Comparison of ENCODE assay signal across 10 cellular contexts in the genomic region with DNA sequence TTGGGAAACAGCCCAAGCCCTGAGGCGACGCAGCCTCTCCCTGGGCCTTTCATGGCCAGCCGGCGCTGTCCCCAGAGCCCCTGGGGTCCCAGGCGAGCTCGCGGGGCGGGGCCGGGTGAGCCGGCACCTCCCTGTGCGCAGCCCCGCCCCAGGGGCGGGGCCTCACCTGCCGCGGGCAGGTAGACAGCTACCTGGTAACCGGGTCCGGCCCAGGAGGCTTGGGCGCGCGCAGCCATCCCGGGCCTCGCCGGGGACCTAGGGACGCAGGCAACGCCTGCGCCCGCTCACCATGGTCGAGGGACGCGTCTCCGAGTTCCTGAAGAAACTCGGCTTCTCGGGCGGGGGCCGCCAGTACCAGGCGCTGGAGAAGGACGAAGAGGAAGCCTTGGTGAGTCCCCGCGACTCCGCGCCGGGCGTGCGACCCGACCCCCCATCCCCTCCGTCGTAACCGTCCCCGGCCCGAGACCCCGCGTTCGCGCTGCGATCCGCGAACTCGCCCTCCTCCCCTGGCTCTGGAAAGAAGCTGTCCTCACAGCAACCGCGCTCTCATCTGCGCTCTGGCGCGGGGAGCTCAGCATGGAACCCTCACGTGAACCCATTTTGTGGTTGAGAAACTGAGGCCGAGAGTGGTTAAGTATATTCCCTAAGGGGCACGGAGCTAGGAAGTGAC. TPM values are rescaled to one million over a fixed set of nuclear protein-coding genes. Genes with fewer than 3 reads are reported as not detected.
A peak's percentile ranks its signal among the peaks of the same experiment; 100 is the strongest.
DNase-seq lines count a peak whose midpoint lies in the region; ATAC-seq and TF ChIP-seq lines count a peak whose summit lies in the region.
"Had no signal": no experiment of that assay in that cellular context is flagged by ENCODE, and none has a peak within 500 bp of the region (broad histone marks: within the 10 kb centered on the region; RNA-seq: fewer than 3 reads in every experiment).

Gene ATP2C2 (plus strand): TSS at position 212 of the 670 bp plus-strand sequence. CDS start 78 bp downstream, at position 290.

- H3K27ac Mint-ChIP-seq in activated T-cell treated with anti-CD3 and anti-CD28 coated beads, Interleukin-2, amount 50 U/mL, for 72 hours = no peak within 1 kb of the TSS
- H3K27ac Mint-ChIP-seq in WTC11 (no peak within 1 kb of the TSS), type B pancreatic cell (no peak within 1 kb of the TSS)
- H3K27ac Mint-ChIP-seq: activated T-helper 17 cell treated with anti-CD3 and anti-CD28 coated beads, Interleukin-2, amount 50 U/mL, for 72 hours had no signal

- no peaks in the 10 kb centered on the region for H3K9me3 Mint-ChIP-seq in activated T-cell treated with anti-CD3 and anti-CD28 coated beads, Interleukin-2, amount 50 U/mL, for 72 hours
- H3K9me3 Mint-ChIP-seq in WTC11 (no peaks in the 10 kb centered on the region), type B pancreatic cell (no peaks in the 10 kb centered on the region)
- H3K9me3 Mint-ChIP-seq: activated T-helper 17 cell treated with anti-CD3 and anti-CD28 coated beads, Interleukin-2, amount 50 U/mL, for 72 hours had no signal

- peaks cover 4% of the 10 kb centered on the region for H3K4me1 Mint-ChIP-seq in activated T-cell treated with anti-CD3 and anti-CD28 coated beads, Interleukin-2, amount 50 U/mL, for 72 hours (ENCODE audit: low read depth)
- H3K4me1 Mint-ChIP-seq in WTC11 = peaks cover 32% of the 10 kb centered on the region
- peaks cover 11% of the 10 kb centered on the region for H3K4me1 Mint-ChIP-seq in type B pancreatic cell (ENCODE audit: unreplicated experiment)
- H3K4me1 Mint-ChIP-seq: activated T-helper 17 cell treated with anti-CD3 and anti-CD28 coated beads, Interleukin-2, amount 50 U/mL, for 72 hours had no signal

- CTCF ChIA-PET in WTC11 (lab: Charles Lee) = interaction anchor here (0.7 to 2.7 kb wide), 14 partner anchors 9 to 284 kb away, joined by 3 to 13 read pairs (median 4); partner anchors contain the start of gene TAF1C

- DNase-seq in activated T-cell treated with anti-CD3 and anti-CD28 coated beads, Interleukin-2, amount 50 U/mL, for 72 hours = no peak
- DNase-seq in activated T-cell treated with anti-CD3 and anti-CD28 coated beads, Interleukin-2, amount 50 U/mL, for 1 hour = no peak
- peak; percentile 89 for DNase-seq in WTC11 (ENCODE audit: low spot score)
- DNase-seq in left lobe of liver (ENCODE audit: low spot score) = no peak
- peak; percentile 77 for DNase-seq in type B pancreatic cell (ENCODE audit: extremely low spot score, unreplicated experiment)
- DNase-seq in AML-193 (lab: John Stamatoyannopoulos, UW) = no peak
- DNase-seq in NCI-H82 (lab: John Stamatoyannopoulos, UW) = no peak
- no peak for DNase-seq in stimulated activated CD4-positive, alpha-beta T cell treated with anti-CD3 and anti-CD28 coated beads, Interleukin-2, amount 100 ng/mL, for 24 hours

- ATAC-seq in activated T-cell treated with anti-CD3 and anti-CD28 coated beads, Interleukin-2, amount 50 U/mL, for 72 hours (replicated peaks in 1 of 2) = no peak
- peak; percentile 93 for ATAC-seq in WTC11
- ATAC-seq in left lobe of liver = peak; percentile 26
- ATAC-seq: activated T-helper 17 cell treated with anti-CD3 and anti-CD28 coated beads, Interleukin-2, amount 50 U/mL, for 72 hours had no signal

- H3K27me3 Mint-ChIP-seq in activated T-cell treated with anti-CD3 and anti-CD28 coated beads, Interleukin-2, amount 50 U/mL, for 72 hours (ENCODE audit: low read depth) = peaks cover 48% of the 10 kb centered on the region
- peaks cover 32% of the 10 kb centered on the region for H3K27me3 Mint-ChIP-seq in WTC11 (ENCODE audit: low read depth)
- H3K27me3 Mint-ChIP-seq in type B pancreatic cell = peaks cover 40% of the 10 kb centered on the region

- POLR2A ChIA-PET in WTC11 (lab: Charles Lee) = interaction anchor here (1.2 to 1.4 kb wide), 3 partner anchors 9 to 252 kb away, joined by 3 read pairs; partner anchors contain the start of gene MBTPS1

- H3K36me3 Mint-ChIP-seq in activated T-cell treated with anti-CD3 and anti-CD28 coated beads, Interleukin-2, amount 50 U/mL, for 72 hours (ENCODE audit: insufficient read depth in 2 of 2) = no peaks in the 10 kb centered on the region
- no peaks in the 10 kb centered on the region for H3K36me3 Mint-ChIP-seq in WTC11
- no peaks in the 10 kb centered on the region for H3K36me3 Mint-ChIP-seq in type B pancreatic cell

- peak within 1 kb of the TSS; percentile 25 to 68 for H3K4me3 Mint-ChIP-seq in activated T-cell treated with anti-CD3 and anti-CD28 coated beads, Interleukin-2, amount 50 U/mL, for 72 hours
- peak within 1 kb of the TSS; percentile 86 for H3K4me3 Mint-ChIP-seq in WTC11
- H3K4me3 Mint-ChIP-seq in type B pancreatic cell = peak within 1 kb of the TSS; percentile 87
- H3K4me3 Mint-ChIP-seq: activated T-helper 17 cell treated with anti-CD3 and anti-CD28 coated beads, Interleukin-2, amount 50 U/mL, for 72 hours had no signal

- no peak for TF ChIP-seq CTCF in WTC11 (IDR thresholded peaks at IDR 0.05)
- no peak for TF ChIP-seq CTCF in type B pancreatic cell (conservative IDR thresholded peaks at IDR 0.05)

TF ChIP-seq in WTC11, 78 proteins besides CTCF, POLR2A, EP300 and RAD21 (continues in another document):
- 0 out of 2 replicates have a peak, but pooled peaks have one; percentile 41 for TF ChIP-seq ETV6 (CRISPR knock-in tag; IDR thresholded peaks at IDR 0.05)
- TF ChIP-seq ZNF317 (CRISPR knock-in tag; IDR thresholded peaks at IDR 0.05; ENCODE audit: borderline replicate concordance, low read depth) = no peak
- TF ChIP-seq ATF6 (CRISPR knock-in tag; IDR thresholded peaks at IDR 0.05) = no peak
- no peak for TF ChIP-seq STAT6 (CRISPR knock-in tag; conservative IDR thresholded peaks at IDR 0.05; ENCODE audit: low read depth)
- no peak for TF ChIP-seq ZMAT4 (CRISPR knock-in tag; IDR thresholded peaks at IDR 0.05)
- TF ChIP-seq ZBTB21 (CRISPR knock-in tag; IDR thresholded peaks at IDR 0.05; ENCODE audit: borderline replicate concordance) = no peak
- TF ChIP-seq FOXP1 (CRISPR knock-in tag; IDR thresholded peaks at IDR 0.05; ENCODE audit: borderline replicate concordance) = 0 out of 2 replicates have a peak, but pooled peaks have one; percentile 14
- TF ChIP-seq USF1 (CRISPR knock-in tag; IDR thresholded peaks at IDR 0.05) = no peak
- TF ChIP-seq SP1 (CRISPR knock-in tag; conservative IDR thresholded peaks at IDR 0.05) = 0 out of 2 replicates have a peak, but pooled peaks have one; percentile 31

RNA-seq across cellular contexts. Expression of gene ATP2C2, which starts in this region (rescaled TPM):
- total RNA-seq in activated T-cell treated with anti-CD3 and anti-CD28 coated beads, Interleukin-2, amount 50 U/mL, for 72 hours = under 1 TPM in 1 of 2 donors, not detected in 1; 0.07 TPM
- total RNA-seq in WTC11 (2021) (2.4 to 4.3 TPM (median 2.8 TPM) in 3 replicates), left lobe of liver (0.18 TPM), type B pancreatic cell (ENCODE audit: low replicate concordance) (12.2 and 19.3 TPM in 2 replicates)
- total RNA-seq: activated T-helper 17 cell treated with anti-CD3 and anti-CD28 coated beads, Interleukin-2, amount 50 U/mL, for 72 hours; RPMI7951 had no signal

Comparison
In these comparisons a context has a peak if more than half of its experiments do, and no peak if none do; other contexts are left out.
1. Peak in ATAC-seq in left lobe of liver; RNA of the gene not detected or under 1 TPM.
2. DNase-seq: peak in WTC11 (single experiment) and type B pancreatic cell (single experiment); none in activated T-cell treated with anti-CD3 and anti-CD28 coated beads, Interleukin-2, amount 50 U/mL, for 72 hours (0 of 2), activated T-cell treated with anti-CD3 and anti-CD28 coated beads, Interleukin-2, amount 50 U/mL, for 1 hour (single experiment), left lobe of liver (single experiment), AML-193 (0 of 2), NCI-H82 (single experiment) and stimulated activated CD4-positive, alpha-beta T cell treated with anti-CD3 and anti-CD28 coated beads, Interleukin-2, amount 100 ng/mL, for 24 hours (0 of 2).
3. Peak in every context shown above with its lines, with median percentiles within 50 percentile points of each other: H3K4me3 Mint-ChIP-seq.